34 cellular contexts compared by ENCODE assay signal in the genomic region with DNA sequence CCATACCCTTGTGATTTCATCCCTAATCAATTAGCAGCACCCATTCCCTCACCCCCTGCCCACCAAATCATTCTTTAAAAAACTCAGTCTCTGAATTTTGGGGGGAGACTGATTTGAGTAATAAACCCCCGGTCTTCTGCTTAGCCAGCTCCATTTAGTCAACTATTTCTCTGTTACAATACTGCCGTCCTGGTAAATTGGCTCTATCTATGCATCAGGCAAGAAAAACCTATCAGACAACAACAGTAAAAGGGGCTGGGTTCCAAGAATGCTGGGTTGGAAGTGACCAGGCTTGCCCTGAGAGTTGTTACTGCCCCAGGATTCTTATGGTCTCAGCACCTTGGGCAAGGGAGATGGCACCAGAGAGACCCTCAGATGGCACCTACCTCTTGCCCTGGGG.
"Had no signal": no experiment of that assay in that cellular context is flagged by ENCODE, and none has a peak within 500 bp of the region (broad histone marks: within the 10 kb centered on the region; RNA-seq: fewer than 3 reads in every experiment).

No MANE protein-coding gene starts in this region.

- H3K36me3 ChIP-seq: MG63 had no signal

- H3K4me3 ChIP-seq: MG63 had no signal

- H3K27ac ChIP-seq: KMS-11 had no signal

- DNase-seq: Karpas-422, Kasumi-1, MG63, MM.1S, MV-4-11, NCI-H1048, NCI-H1092, NCI-H1105, NCI-H1105 treated with DMSO at 0.1 percent for 48 hours, NCI-H1417, NCI-H1417 treated with DMSO at 0.1 percent for 48 hours, NCI-H1436, NCI-H1436 treated with DMSO at 0.1 percent for 48 hours, NCI-H146, NCI-H1694, NCI-H1694 treated with DMSO at 0.1 percent for 48 hours, NCI-H187, NCI-H187 treated with DMSO at 0.1 percent for 48 hours, NCI-H1930, NCI-H2029, NCI-H2029 treated with DMSO at 0.1 percent for 48 hours, NCI-H2081, NCI-H2081 treated with DMSO at 0.1 percent for 48 hours, NCI-H2107, NCI-H2171, NCI-H2171 treated with DMSO at 0.1 percent for 48 hours, NCI-H2227 treated with DMSO at 0.1 percent for 48 hours, NCI-H226, NCI-H345, NCI-H446, NCI-H446 treated with DMSO at 0.1 percent for 48 hours, NCI-H510A, NCI-H510A treated with DMSO at 0.1 percent for 48 hours had no signal
